19 cellular contexts compared by ENCODE assay signal in genomic region chr18:10094608-10095137, GRCh38.
"Had no signal": no experiment of that assay in that cellular context is flagged by ENCODE, and none has a peak within 500 bp of the region (broad histone marks: within the 10 kb centered on the region; RNA-seq: fewer than 3 reads in every experiment).

No MANE protein-coding gene starts in this region.

- H3K4me3 Mint-ChIP-seq: activated CD8-positive, alpha-beta T cell treated with anti-CD3 and anti-CD28 coated beads for 36 hours; activated naive CD8-positive, alpha-beta T cell treated with anti-CD3 and anti-CD28 coated beads, Interleukin-2, amount 50 U/mL, for 24 hours; memory B cell; natural killer cell treated with Interleukin-12 subunit alpha and Interleukin-12 subunit beta and Interleukin-15 and Interleukin-18, amount 100 ng/mL, for 72 hours; stimulated activated effector memory CD8-positive, alpha-beta T cell treated with anti-CD3 and anti-CD28 coated beads, Interleukin-12 subunit alpha, Interleukin-12 subunit beta, amount 100 ng/mL, for 72 hours had no signal

- H3K9me3 ChIP-seq: colonic mucosa, gastroesophageal sphincter, left lung, prostate gland, right lobe of liver, tibial nerve had no signal

- ATAC-seq: activated CD8-positive, alpha-beta T cell treated with anti-CD3 and anti-CD28 coated beads for 36 hours; activated naive CD8-positive, alpha-beta T cell treated with anti-CD3 and anti-CD28 coated beads, Interleukin-2, amount 50 U/mL, for 24 hours; gastroesophageal sphincter; left lung; natural killer cell treated with Interleukin-12 subunit alpha and Interleukin-12 subunit beta and Interleukin-15 and Interleukin-18, amount 100 ng/mL, for 72 hours; right lobe of liver; stimulated activated effector memory CD8-positive, alpha-beta T cell treated with anti-CD3 and anti-CD28 coated beads, Interleukin-12 subunit alpha, Interleukin-12 subunit beta, amount 100 ng/mL, for 72 hours had no signal

- H3K27me3 ChIP-seq: colonic mucosa, gastroesophageal sphincter, left lung, right lobe of liver, tibial nerve had no signal

- H3K36me3 ChIP-seq: colonic mucosa, gastroesophageal sphincter, left lung, prostate gland, right lobe of liver, tibial nerve had no signal

- H3K4me1 Mint-ChIP-seq: activated naive CD8-positive, alpha-beta T cell treated with anti-CD3 and anti-CD28 coated beads, Interleukin-2, amount 50 U/mL, for 24 hours; memory B cell; stimulated activated effector memory CD8-positive, alpha-beta T cell treated with anti-CD3 and anti-CD28 coated beads, Interleukin-12 subunit alpha, Interleukin-12 subunit beta, amount 100 ng/mL, for 72 hours had no signal

- H3K27me3 Mint-ChIP-seq: activated CD8-positive, alpha-beta T cell treated with anti-CD3 and anti-CD28 coated beads for 36 hours; activated naive CD8-positive, alpha-beta T cell treated with anti-CD3 and anti-CD28 coated beads, Interleukin-2, amount 50 U/mL, for 24 hours had no signal

- H3K27ac Mint-ChIP-seq: activated CD8-positive, alpha-beta T cell treated with anti-CD3 and anti-CD28 coated beads for 36 hours; memory B cell; natural killer cell treated with Interleukin-12 subunit alpha and Interleukin-12 subunit beta and Interleukin-15 and Interleukin-18, amount 100 ng/mL, for 72 hours; stimulated activated effector memory CD8-positive, alpha-beta T cell treated with anti-CD3 and anti-CD28 coated beads, Interleukin-12 subunit alpha, Interleukin-12 subunit beta, amount 100 ng/mL, for 72 hours had no signal

- H3K9me3 Mint-ChIP-seq: activated CD8-positive, alpha-beta T cell treated with anti-CD3 and anti-CD28 coated beads for 36 hours; activated naive CD8-positive, alpha-beta T cell treated with anti-CD3 and anti-CD28 coated beads, Interleukin-2, amount 50 U/mL, for 24 hours; memory B cell; natural killer cell treated with Interleukin-12 subunit alpha and Interleukin-12 subunit beta and Interleukin-15 and Interleukin-18, amount 100 ng/mL, for 72 hours; stimulated activated effector memory CD8-positive, alpha-beta T cell treated with anti-CD3 and anti-CD28 coated beads, Interleukin-12 subunit alpha, Interleukin-12 subunit beta, amount 100 ng/mL, for 72 hours had no signal

- H3K27ac ChIP-seq: colonic mucosa, gastroesophageal sphincter, left lung, prostate gland, right lobe of liver, tibial nerve had no signal

- H3K4me1 ChIP-seq: colonic mucosa, gastroesophageal sphincter, left lung, prostate gland, right lobe of liver, tibial nerve had no signal

- DNase-seq: activated CD8-positive, alpha-beta memory T cell treated with anti-CD3 and anti-CD28 coated beads, Interleukin-2, amount 50 U/mL, for 48 hours; activated CD8-positive, alpha-beta T cell treated with anti-CD3 and anti-CD28 coated beads for 36 hours; activated naive CD4-positive, alpha-beta T cell; activated naive CD8-positive, alpha-beta T cell treated with anti-CD3 and anti-CD28 coated beads, Interleukin-2, amount 50 U/mL, for 24 hours; caudate nucleus; colonic mucosa; effector CD4-positive, alpha-beta T cell; islet precursor cell; left lung; occipital lobe; right lobe of liver had no signal

- H3K4me3 ChIP-seq: colonic mucosa, gastroesophageal sphincter, left lung, prostate gland, right lobe of liver, tibial nerve had no signal

- H3K36me3 Mint-ChIP-seq: memory B cell; natural killer cell treated with Interleukin-12 subunit alpha and Interleukin-12 subunit beta and Interleukin-15 and Interleukin-18, amount 100 ng/mL, for 72 hours; stimulated activated effector memory CD8-positive, alpha-beta T cell treated with anti-CD3 and anti-CD28 coated beads, Interleukin-12 subunit alpha, Interleukin-12 subunit beta, amount 100 ng/mL, for 72 hours had no signal

- FAIRE-seq: astrocyte, endothelial cell of umbilical vein had no signal
